In the genomic region with DNA sequence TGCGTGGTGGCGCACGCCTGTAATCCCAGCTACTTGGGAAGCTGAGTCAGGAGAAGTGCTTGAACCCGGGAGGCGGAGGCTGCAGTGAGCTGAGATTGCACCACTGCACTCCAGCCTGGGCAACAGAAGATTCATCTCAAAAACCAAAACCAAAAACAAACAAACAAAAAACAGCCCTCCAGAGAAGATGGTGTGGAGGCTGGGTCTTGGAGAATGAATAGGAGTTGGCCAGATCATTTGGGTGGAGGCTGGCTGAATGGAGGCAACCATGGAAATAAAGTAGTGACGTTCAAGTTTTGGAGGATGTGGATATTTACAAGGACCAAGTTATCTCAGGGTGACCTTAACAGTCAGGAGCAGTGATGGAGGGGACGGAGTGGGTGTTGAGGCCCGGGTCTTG, we compare ENCODE assay signal across 16 cellular contexts. TPM values are rescaled to one million over a fixed set of nuclear protein-coding genes. Genes with fewer than 3 reads are reported as not detected.
A peak's percentile ranks its signal among the peaks of the same experiment; 100 is the strongest.
DNase-seq lines count a peak whose midpoint lies in the region; ATAC-seq and TF ChIP-seq lines count a peak whose summit lies in the region.
"Had no signal": no experiment of that assay in that cellular context is flagged by ENCODE, and none has a peak within 500 bp of the region (broad histone marks: within the 10 kb centered on the region; RNA-seq: fewer than 3 reads in every experiment).

No MANE protein-coding gene starts in this region.

- no peak overlapping the region for H3K4me3 ChIP-seq in GM23338

- H3K27ac ChIP-seq in GM23338 (ENCODE audit: low read depth): no peak overlapping the region

- H2AFZ ChIP-seq in GM23338: no peak overlapping the region

- H3K27ac Mint-ChIP-seq in T-helper 1 cell treated with Interleukin-12 subunit alpha and Interleukin-12 subunit beta and Interleukin-4 antibody, amounts not matched to agents 30 μg/mL and 1 μg/mL, for 36 hours: peak overlapping the region; percentile 31
- H3K27ac Mint-ChIP-seq in GM23338 (0 out of 2 replicates have a peak overlapping the region, but pooled peaks have one; percentile 88), WTC11 (peak overlapping the region; percentile 84), mesothelial cell of epicardium (peak overlapping the region; percentile 42)
- H3K27ac Mint-ChIP-seq: HFFc6 had no signal

- no peaks in the 10 kb centered on the region for H3F3A ChIP-seq in GM23338 (replicated peaks; ENCODE audit: low read depth)

- H3K36me3 ChIP-seq in GM23338 (ENCODE audit: insufficient read depth): no peaks in the 10 kb centered on the region

- TF ChIP-seq CTCF in GM23338 (conservative IDR thresholded peaks at IDR 0.05; ENCODE audit: low read depth in 2 of 2): no peak
- TF ChIP-seq CTCF in WTC11 (IDR thresholded peaks at IDR 0.05): no peak
- TF ChIP-seq CTCF in mesothelial cell of epicardium (IDR thresholded peaks at IDR 0.05; ENCODE audit: unreplicated experiment): no peak

- H4K20me1 ChIP-seq in GM23338 (replicated peaks; ENCODE audit: insufficient read depth): 0 out of 2 replicates have a peak, but pooled peaks cover 3% of the 10 kb centered on the region

- no peaks in the 10 kb centered on the region for H3K27me3 ChIP-seq in GM23338 (ENCODE audit: insufficient read depth)

- peaks cover 48% of the 10 kb centered on the region for H3K4me1 Mint-ChIP-seq in T-helper 1 cell treated with Interleukin-12 subunit alpha and Interleukin-12 subunit beta and Interleukin-4 antibody, amounts not matched to agents 30 μg/mL and 1 μg/mL, for 36 hours (ENCODE audit: low read depth)
- H3K4me1 Mint-ChIP-seq in GM23338: peaks cover 53% of the 10 kb centered on the region
- peaks cover 61% of the 10 kb centered on the region for H3K4me1 Mint-ChIP-seq in WTC11
- peaks cover 42% of the 10 kb centered on the region for H3K4me1 Mint-ChIP-seq in mesothelial cell of epicardium

- H3K9me3 Mint-ChIP-seq in T-helper 1 cell treated with Interleukin-12 subunit alpha and Interleukin-12 subunit beta and Interleukin-4 antibody, amounts not matched to agents 30 μg/mL and 1 μg/mL, for 36 hours: peaks cover 4% of the 10 kb centered on the region
- H3K9me3 Mint-ChIP-seq in GM23338 (peaks cover 3% of the 10 kb centered on the region; the same call in 2 of the 3 replicates), WTC11 (0 out of 2 replicates have a peak, but pooled peaks cover 4% of the 10 kb centered on the region), mesothelial cell of epicardium (peaks cover 3% of the 10 kb centered on the region)
- H3K9me3 Mint-ChIP-seq: HFFc6 had no signal

- ATAC-seq in GM23338: no peak
- ATAC-seq in WTC11: no peak
- no peak for ATAC-seq in HG03354 (IDR thresholded peaks at IDR 0.05; ENCODE audit: poor library complexity, severe bottlenecking, unreplicated experiment)
- ATAC-seq in HG03432 (IDR thresholded peaks at IDR 0.05; ENCODE audit: unreplicated experiment): no peak

- CTCF ChIA-PET in WTC11 (lab: Charles Lee): no interaction called here

- H3K4me3 Mint-ChIP-seq in T-helper 1 cell treated with Interleukin-12 subunit alpha and Interleukin-12 subunit beta and Interleukin-4 antibody, amounts not matched to agents 30 μg/mL and 1 μg/mL, for 36 hours: peak overlapping the region; percentile 32
- H3K4me3 Mint-ChIP-seq in GM23338: no peak overlapping the region
- H3K4me3 Mint-ChIP-seq in WTC11: no peak overlapping the region
- no peak overlapping the region for H3K4me3 Mint-ChIP-seq in mesothelial cell of epicardium
- H3K4me3 Mint-ChIP-seq: HFFc6 had no signal

- H3K36me3 Mint-ChIP-seq in T-helper 1 cell treated with Interleukin-12 subunit alpha and Interleukin-12 subunit beta and Interleukin-4 antibody, amounts not matched to agents 30 μg/mL and 1 μg/mL, for 36 hours (ENCODE audit: low read depth): peaks cover 32% of the 10 kb centered on the region
- peaks cover 15% of the 10 kb centered on the region; the same call in 2 of the 3 replicates for H3K36me3 Mint-ChIP-seq in GM23338 (ENCODE audit: low read depth)
- peaks cover 7% of the 10 kb centered on the region; the same call in 1 of the 2 replicates for H3K36me3 Mint-ChIP-seq in WTC11
- peaks cover 19% of the 10 kb centered on the region for H3K36me3 Mint-ChIP-seq in mesothelial cell of epicardium

- H3K79me2 ChIP-seq in GM23338 (replicated peaks; ENCODE audit: insufficient read depth): peaks cover 100% of the 10 kb centered on the region

- H3K4me1 ChIP-seq in GM23338 (ENCODE audit: insufficient read depth): peaks cover 12% of the 10 kb centered on the region

- POLR2A ChIA-PET in WTC11 (lab: Charles Lee): no interaction called here

- no peaks in the 10 kb centered on the region for H3K27me3 Mint-ChIP-seq in T-helper 1 cell treated with Interleukin-12 subunit alpha and Interleukin-12 subunit beta and Interleukin-4 antibody, amounts not matched to agents 30 μg/mL and 1 μg/mL, for 36 hours (ENCODE audit: low read depth)
- H3K27me3 Mint-ChIP-seq in GM23338 (ENCODE audit: insufficient read depth, low read depth, poor library complexity) (peaks cover 2% of the 10 kb centered on the region), WTC11 (ENCODE audit: low read depth) (no peaks in the 10 kb centered on the region), mesothelial cell of epicardium (ENCODE audit: low read depth) (no peaks in the 10 kb centered on the region)

- DNase-seq in T-helper 1 cell (no peak), GM23338 (ENCODE audit: low spot score) (no peak), WTC11 (ENCODE audit: low spot score) (no peak), mesothelial cell of epicardium (ENCODE audit: low spot score in 2 of 2, unreplicated experiment in 2 of 2) (no peak), COLO668 (lab: John Stamatoyannopoulos, UW; ENCODE audit: unreplicated experiment) (no peak)
- DNase-seq: 8988T, C1 segment of cervical spinal cord, Calu3, HFFc6, NCI-H1417 treated with DMSO at 0.1 percent for 48 hours, NCI-H2029 treated with DMSO at 0.1 percent for 48 hours, NCI-H510A treated with DMSO at 0.1 percent for 48 hours, SIG-M5 had no signal

- no peak overlapping the region for H3K4me2 ChIP-seq in GM23338

- no peaks in the 10 kb centered on the region for H3K9me2 ChIP-seq in GM23338 (ENCODE audit: insufficient read depth)

TF ChIP-seq in GM23338, 12 proteins besides CTCF, POLR2A, EP300 and RAD21:
- TF ChIP-seq JUNB (IDR thresholded peaks at IDR 0.05; ENCODE audit: unreplicated experiment) (no peak), EZH2phosphoT487 (IDR thresholded peaks at IDR 0.05; ENCODE audit: unreplicated experiment) (no peak), ZNF331 (CRISPR knock-in tag; IDR thresholded peaks at IDR 0.05; ENCODE audit: low read depth) (no peak)

TF ChIP-seq in WTC11, 78 proteins besides CTCF, POLR2A, EP300 and RAD21:
- TF ChIP-seq ZNF317 (CRISPR knock-in tag; IDR thresholded peaks at IDR 0.05; ENCODE audit: borderline replicate concordance, low read depth): no peak
- TF ChIP-seq, protein P1, sequence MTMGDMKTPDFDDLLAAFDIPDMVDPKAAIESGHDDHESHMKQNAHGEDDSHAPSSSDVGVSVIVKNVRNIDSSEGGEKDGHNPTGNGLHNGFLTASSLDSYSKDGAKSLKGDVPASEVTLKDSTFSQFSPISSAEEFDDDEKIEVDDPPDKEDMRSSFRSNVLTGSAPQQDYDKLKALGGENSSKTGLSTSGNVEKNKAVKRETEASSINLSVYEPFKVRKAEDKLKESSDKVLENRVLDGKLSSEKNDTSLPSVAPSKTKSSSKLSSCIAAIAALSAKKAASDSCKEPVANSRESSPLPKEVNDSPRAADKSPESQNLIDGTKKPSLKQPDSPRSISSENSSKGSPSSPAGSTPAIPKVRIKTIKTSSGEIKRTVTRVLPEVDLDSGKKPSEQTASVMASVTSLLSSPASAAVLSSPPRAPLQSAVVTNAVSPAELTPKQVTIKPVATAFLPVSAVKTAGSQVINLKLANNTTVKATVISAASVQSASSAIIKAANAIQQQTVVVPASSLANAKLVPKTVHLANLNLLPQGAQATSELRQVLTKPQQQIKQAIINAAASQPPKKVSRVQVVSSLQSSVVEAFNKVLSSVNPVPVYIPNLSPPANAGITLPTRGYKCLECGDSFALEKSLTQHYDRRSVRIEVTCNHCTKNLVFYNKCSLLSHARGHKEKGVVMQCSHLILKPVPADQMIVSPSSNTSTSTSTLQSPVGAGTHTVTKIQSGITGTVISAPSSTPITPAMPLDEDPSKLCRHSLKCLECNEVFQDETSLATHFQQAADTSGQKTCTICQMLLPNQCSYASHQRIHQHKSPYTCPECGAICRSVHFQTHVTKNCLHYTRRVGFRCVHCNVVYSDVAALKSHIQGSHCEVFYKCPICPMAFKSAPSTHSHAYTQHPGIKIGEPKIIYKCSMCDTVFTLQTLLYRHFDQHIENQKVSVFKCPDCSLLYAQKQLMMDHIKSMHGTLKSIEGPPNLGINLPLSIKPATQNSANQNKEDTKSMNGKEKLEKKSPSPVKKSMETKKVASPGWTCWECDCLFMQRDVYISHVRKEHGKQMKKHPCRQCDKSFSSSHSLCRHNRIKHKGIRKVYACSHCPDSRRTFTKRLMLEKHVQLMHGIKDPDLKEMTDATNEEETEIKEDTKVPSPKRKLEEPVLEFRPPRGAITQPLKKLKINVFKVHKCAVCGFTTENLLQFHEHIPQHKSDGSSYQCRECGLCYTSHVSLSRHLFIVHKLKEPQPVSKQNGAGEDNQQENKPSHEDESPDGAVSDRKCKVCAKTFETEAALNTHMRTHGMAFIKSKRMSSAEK (CRISPR knock-in tag; IDR thresholded peaks at IDR 0.05; ENCODE audit: borderline replicate concordance): no peak
- TF ChIP-seq SOX15 (CRISPR knock-in tag; IDR thresholded peaks at IDR 0.05): no peak
- TF ChIP-seq NFE2L1 (CRISPR knock-in tag; IDR thresholded peaks at IDR 0.05): no peak
- TF ChIP-seq SP1 (CRISPR knock-in tag; conservative IDR thresholded peaks at IDR 0.05): no peak
- TF ChIP-seq, protein P2, sequence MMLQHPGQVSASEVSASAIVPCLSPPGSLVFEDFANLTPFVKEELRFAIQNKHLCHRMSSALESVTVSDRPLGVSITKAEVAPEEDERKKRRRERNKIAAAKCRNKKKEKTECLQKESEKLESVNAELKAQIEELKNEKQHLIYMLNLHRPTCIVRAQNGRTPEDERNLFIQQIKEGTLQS (CRISPR knock-in tag; conservative IDR thresholded peaks at IDR 0.05): no peak
- TF ChIP-seq RORB (CRISPR knock-in tag; IDR thresholded peaks at IDR 0.05): no peak
- no peak for TF ChIP-seq ETV6 (CRISPR knock-in tag; IDR thresholded peaks at IDR 0.05)

RNA-seq across cellular contexts. Expression of a gene that starts 24.7 kb away (rescaled TPM):
- total RNA-seq in GM23338 (2014; rRNA removed; shearing (Covaris generic)): 16.5 and 21.7 TPM in 2 replicates
- 7.7 and 10.1 TPM in 2 replicates for polyA plus RNA-seq in GM23338 (2016; fragmentation: Nextera tagmentation; extraction: Ambion mirVana)
- total RNA-seq in WTC11 (2021): 19.9 to 24.3 TPM (median 20.9 TPM) in 3 replicates
- 63.4 to 69.4 TPM (median 64.0 TPM) in 3 replicates for total RNA-seq in mesothelial cell of epicardium

Comparison
In these comparisons a context has a peak if more than half of its experiments do, and no peak if none do; other contexts are left out.
1. H3K27ac Mint-ChIP-seq: peak in every context shown above with its lines; median percentile 88 in GM23338; 84 in WTC11; 42 in mesothelial cell of epicardium; 31 in T-helper 1 cell treated with Interleukin-12 subunit alpha and Interleukin-12 subunit beta and Interleukin-4 antibody, amounts not matched to agents 30 μg/mL and 1 μg/mL, for 36 hours.